In genomic region chr9:19232117-19232829, GRCh38 we compare ENCODE assay signal across 8 cellular contexts. TPM values are rescaled to one million over a fixed set of nuclear protein-coding genes. Genes with fewer than 3 reads are reported as not detected.
DNase-seq lines count a peak whose midpoint lies in the region; ATAC-seq and TF ChIP-seq lines count a peak whose summit lies in the region.

No MANE protein-coding gene starts in this region.

- ATAC-seq in GM21723 (IDR thresholded peaks at IDR 0.05; ENCODE audit: unreplicated experiment) (no peak), HG02623 (IDR thresholded peaks at IDR 0.05; ENCODE audit: unreplicated experiment) (no peak)

- H3K4me1 ChIP-seq in Karpas-422 (ENCODE audit: low read length) = peaks cover 43% of the 10 kb centered on the region
- peaks cover 16 to 21% of the 10 kb centered on the region in 2 donors for H3K4me1 ChIP-seq in muscle layer of duodenum (ENCODE audit: control insufficient read depth in 1 of 2, insufficient read depth in 2 of 2, low read length in 2 of 2)

- H3K27me3 ChIP-seq in BJ (ENCODE audit: control insufficient read depth, insufficient read depth, low read length) (no peaks in the 10 kb centered on the region), Karpas-422 (ENCODE audit: low read length) (no peaks in the 10 kb centered on the region), muscle layer of duodenum (ENCODE audit: low read depth, low read length) (no peaks in the 10 kb centered on the region)

- CTCF ChIA-PET in BJ (lab: Yijun Ruan, JAX) = interaction anchor here (0.5 to 1.2 kb wide), 5 partner anchors 10 to 232 kb away, joined by 3 to 4 read pairs (median 3); no protein-coding TSS in a partner anchor

- DNase-seq in BJ (ENCODE audit: low read depth) (no peak), Karpas-422 (peak; percentile 52), coronary artery (ENCODE audit: low spot score) (no peak), iPS-NIHi11 (ENCODE audit: low spot score) (no peak), DMS153 treated with DMSO at 0.1 percent for 48 hours (lab: John Stamatoyannopoulos, UW; ENCODE audit: unreplicated experiment) (no peak)

- H3K79me2 ChIP-seq in Karpas-422 (ENCODE audit: low read length) = peaks cover 66% of the 10 kb centered on the region

- H3K4me2 ChIP-seq in Karpas-422 (ENCODE audit: low read depth, low read length, poor library complexity, severe bottlenecking) = peak overlapping the region; percentile 93

- no peaks in the 10 kb centered on the region for H3K36me3 ChIP-seq in BJ (ENCODE audit: control insufficient read depth, insufficient read depth, low read length)
- H3K36me3 ChIP-seq in Karpas-422 (ENCODE audit: insufficient read depth, low read length) = no peaks in the 10 kb centered on the region
- no peaks in the 10 kb centered on the region for H3K36me3 ChIP-seq in muscle layer of duodenum (ENCODE audit: control insufficient read depth in 1 of 2, insufficient read depth in 2 of 2, low read length in 2 of 2)

- H3K27ac ChIP-seq in Karpas-422 (ENCODE audit: low read length) = peak overlapping the region; percentile 87
- peak overlapping the region; percentile 94 to 98 for H3K27ac ChIP-seq in coronary artery
- H3K27ac ChIP-seq in muscle layer of duodenum (ENCODE audit: low read length) = peak overlapping the region; percentile 96

- TF ChIP-seq CTCF in BJ (IDR thresholded peaks at IDR 0.05; ENCODE audit: insufficient read depth, low read depth, low read length) (no peak), coronary artery (IDR thresholded peaks at IDR 0.05) (no peak)

- H3K9me3 ChIP-seq in Karpas-422 (ENCODE audit: low read length) = no peaks in the 10 kb centered on the region
- no peaks in the 10 kb centered on the region for H3K9me3 ChIP-seq in muscle layer of duodenum (ENCODE audit: control insufficient read depth in 1 of 2, low read length in 2 of 2)

- no peak overlapping the region for H2AFZ ChIP-seq in Karpas-422 (ENCODE audit: low read length)

- H3K9ac ChIP-seq in Karpas-422 (ENCODE audit: low read length) = peak overlapping the region; percentile 91

- no peaks in the 10 kb centered on the region for H3K9me2 ChIP-seq in Karpas-422 (replicated peaks; ENCODE audit: insufficient read depth, low read length)

- POLR2A ChIA-PET in BJ (lab: Charles Lee) = interaction anchor here (0.6 kb wide), 1 partner anchor 1380 kb away, joined by 3 read pairs; no protein-coding TSS in a partner anchor

- H3K4me3 ChIP-seq in BJ (ENCODE audit: low read depth, low read length) = peak overlapping the region; percentile 99
- peak overlapping the region; percentile 93 for H3K4me3 ChIP-seq in Karpas-422 (ENCODE audit: low read length)
- H3K4me3 ChIP-seq in coronary artery = peak overlapping the region; percentile 98
- peak overlapping the region; percentile 97 to 98 for H3K4me3 ChIP-seq in muscle layer of duodenum (ENCODE audit: low read depth in 1 of 2, low read length in 2 of 2)

- no peaks in the 10 kb centered on the region; the same call in 1 of the 2 replicates for H4K20me1 ChIP-seq in Karpas-422 (ENCODE audit: insufficient read depth, low read depth, low read length)

RNA-seq across cellular contexts. Expression of gene DENND4C, which starts 1.8 kb away (rescaled TPM):
- 12.2 and 20.9 TPM in 2 replicates for polyA plus RNA-seq in BJ (2011; rRNA removed)
- 20.7 and 21.7 TPM in 2 replicates for polyA minus RNA-seq in BJ (2011; rRNA and poly(A)+ RNA removed)
- total RNA-seq in Karpas-422 (2014; rRNA removed; shearing (Covaris generic); ENCODE audit: low replicate concordance) = 42.8 and 47.9 TPM in 2 replicates
